In genomic region chr3:48428088-48428862, GRCh38 we compare ENCODE assay signal across 1 cellular context.
TF ChIP-seq lines count a peak whose summit lies in the region.

No MANE protein-coding gene starts in this region.

TF ChIP-seq in HepG2, 621 proteins besides CTCF, POLR2A, EP300 and RAD21 (continued from another document and continues in another):
- TF ChIP-seq ZBTB40 (IDR thresholded peaks at IDR 0.05) (no peak), ZBTB40 (CRISPR knock-in tag; IDR thresholded peaks at IDR 0.05) (no peak), ZNF776 (CRISPR knock-in tag; IDR thresholded peaks at IDR 0.05) (no peak), E2F5 (CRISPR knock-in tag; conservative IDR thresholded peaks at IDR 0.05) (no peak), KAT7 (CRISPR knock-in tag; IDR thresholded peaks at IDR 0.05; ENCODE audit: borderline replicate concordance) (no peak), ZKSCAN1 (IDR thresholded peaks at IDR 0.05; ENCODE audit: low read length) (no peak), CBX2 (IDR thresholded peaks at IDR 0.05; ENCODE audit: low read depth, low read length) (no peak), CBX2 (CRISPR knock-in tag; IDR thresholded peaks at IDR 0.05; ENCODE audit: low read depth) (no peak), ZNF816 (CRISPR knock-in tag; IDR thresholded peaks at IDR 0.05; ENCODE audit: borderline replicate concordance) (0 out of 2 replicates have a peak, but pooled peaks have one; percentile 57), TMF1 (CRISPR knock-in tag; IDR thresholded peaks at IDR 0.05; ENCODE audit: low read depth) (no peak), ZNF597 (CRISPR knock-in tag; IDR thresholded peaks at IDR 0.05) (no peak), KIAA2018 (CRISPR knock-in tag; IDR thresholded peaks at IDR 0.05; ENCODE audit: borderline replicate concordance) (no peak), TEAD3 (CRISPR knock-in tag; optimal IDR thresholded peaks at IDR 0.05; ENCODE audit: borderline replicate concordance) (peak; percentile 7), TARDBP (CRISPR knock-in tag; IDR thresholded peaks at IDR 0.05) (peak; percentile 36; the same call in 1 of the 2 replicates), MYC (CRISPR knock-in tag; IDR thresholded peaks at IDR 0.05; ENCODE audit: borderline replicate concordance) (peak; percentile 48; the same call in 1 of the 2 replicates), ZMAT3 (CRISPR knock-in tag; conservative IDR thresholded peaks at IDR 0.05) (no peak; the same call in 1 of the 2 replicates), EEA1 (CRISPR knock-in tag; IDR thresholded peaks at IDR 0.05; ENCODE audit: borderline replicate concordance) (no peak), ZBTB20 (CRISPR knock-in tag; IDR thresholded peaks at IDR 0.05; ENCODE audit: borderline replicate concordance, low read depth) (peak; percentile 66; the same call in 1 of the 2 replicates), ZNF576 (CRISPR knock-in tag; IDR thresholded peaks at IDR 0.05) (0 out of 2 replicates have a peak, but pooled peaks have one; percentile 14), SYNCRIP (IDR thresholded peaks at IDR 0.05; ENCODE audit: insufficient read depth, low read depth, low read length) (no peak), PHF20 (CRISPR knock-in tag; IDR thresholded peaks at IDR 0.05) (no peak), ZNF737 (CRISPR knock-in tag; IDR thresholded peaks at IDR 0.05; ENCODE audit: borderline replicate concordance) (0 out of 2 replicates have a peak, but pooled peaks have one; percentile 76), ZNF263 (CRISPR knock-in tag; IDR thresholded peaks at IDR 0.05) (peak; percentile 55; the same call in 1 of the 2 replicates), TAF15 (IDR thresholded peaks at IDR 0.05; ENCODE audit: low read depth, low read length, poor library complexity, severe bottlenecking) (no peak), SRSF9 (IDR thresholded peaks at IDR 0.05; ENCODE audit: borderline replicate concordance, insufficient read depth, low read depth, low read length, poor library complexity, severe bottlenecking) (no peak), ZNF619 (CRISPR knock-in tag; IDR thresholded peaks at IDR 0.05) (no peak), SP1 (IDR thresholded peaks at IDR 0.05) (no peak), SP1 (CRISPR knock-in tag; IDR thresholded peaks at IDR 0.05) (no peak), ATF2 (CRISPR knock-in tag; IDR thresholded peaks at IDR 0.05) (no peak), IRF1 (CRISPR knock-in tag; IDR thresholded peaks at IDR 0.05; ENCODE audit: low read depth) (no peak), TBP (CRISPR knock-in tag; IDR thresholded peaks at IDR 0.05) (no peak), TAF1 (CRISPR knock-in tag; IDR thresholded peaks at IDR 0.05) (peak; percentile 37), ZNF563 (CRISPR knock-in tag; IDR thresholded peaks at IDR 0.05) (no peak), ETV6 (CRISPR knock-in tag; conservative IDR thresholded peaks at IDR 0.05) (no peak), ZNF451 (CRISPR knock-in tag; IDR thresholded peaks at IDR 0.05) (no peak), ZNF543 (CRISPR knock-in tag; IDR thresholded peaks at IDR 0.05) (peak; percentile 79; the same call in 1 of the 2 replicates)
